ENCODE assay signal across 3 cellular contexts in the genomic region with DNA sequence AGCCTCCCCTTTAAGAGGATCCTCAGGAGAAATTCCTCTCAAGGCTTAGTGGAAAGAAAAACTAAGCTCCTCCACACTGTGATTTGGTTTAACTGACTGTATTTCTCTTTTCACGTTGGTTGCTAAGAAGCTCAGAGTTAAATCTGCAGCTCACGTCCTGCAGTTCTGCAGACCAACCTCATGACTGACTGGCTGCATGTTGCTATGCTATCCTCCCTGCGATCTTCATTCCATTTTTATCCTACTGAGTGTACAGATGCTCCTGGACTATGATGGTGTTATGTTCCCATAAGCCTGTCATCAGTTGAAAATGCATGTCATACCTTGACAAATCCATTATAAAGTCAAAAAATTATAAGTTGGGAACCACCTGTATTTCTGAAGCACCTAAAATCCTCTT. TPM values are rescaled to one million over a fixed set of nuclear protein-coding genes. Genes with fewer than 3 reads are reported as not detected.
"Had no signal": no experiment of that assay in that cellular context is flagged by ENCODE, and none has a peak within 500 bp of the region (broad histone marks: within the 10 kb centered on the region; RNA-seq: fewer than 3 reads in every experiment).

No MANE protein-coding gene starts in this region.

- DNase-seq: GDM1, GF-D8 had no signal

- H3K4me3 ChIP-seq: GM12878 had no signal

- ATAC-seq: GM12878 had no signal

RNA-seq across cellular contexts. Expression of a gene that starts 34.6 kb away (rescaled TPM):
- polyA plus RNA-seq: GM12878 had no signal
